ENCODE assay signal across 20 cellular contexts in genomic region chr7:17020250-17020649, GRCh38.
"Had no signal": no experiment of that assay in that cellular context is flagged by ENCODE, and none has a peak within 500 bp of the region (broad histone marks: within the 10 kb centered on the region; RNA-seq: fewer than 3 reads in every experiment).

No MANE protein-coding gene starts in this region.

- DNase-seq: activated CD4-positive, alpha-beta T cell treated with anti-CD3 and anti-CD28 coated beads, Interleukin-2, amount 50 U/mL, for 1 hour; activated CD8-positive, alpha-beta memory T cell treated with anti-CD3 and anti-CD28 coated beads, Interleukin-2, amount 50 U/mL, for 4 hours; activated effector memory CD4-positive, alpha-beta T cell treated with anti-CD3 and anti-CD28 coated beads, Interleukin-2, amount 50 U/mL, for 16 hours; activated naive CD4-positive, alpha-beta T cell treated with anti-CD3 and anti-CD28 coated beads, Interleukin-2, amount 50 U/mL, for 16 hours; activated T-cell treated with anti-CD3 and anti-CD28 coated beads, Interleukin-2, amount 50 U/mL, for 48 hours; effector memory CD8-positive, alpha-beta T cell; glutamatergic neuron; hippocampal formation; T-helper 1 cell; T1000 had no signal

- ATAC-seq: activated CD4-positive, CD25-positive, alpha-beta regulatory T cell treated with anti-CD3 and anti-CD28 coated beads, Interleukin-2, amount 50 U/mL, for 24 hours; effector memory CD8-positive, alpha-beta T cell had no signal

- H3K4me1 Mint-ChIP-seq: neural crest cell had no signal

- H3K27ac Mint-ChIP-seq: effector memory CD8-positive, alpha-beta T cell; progenitor cell of endocrine pancreas; stimulated activated naive CD8-positive, alpha-beta T cell treated with anti-CD3 and anti-CD28 coated beads, Interleukin-15, Interleukin-2, amounts not matched to agents 100 ng/mL and 50 ng/mL, for 24 hours had no signal

- H3K4me3 ChIP-seq: right atrium auricular region, tibial nerve had no signal

- H3K4me3 Mint-ChIP-seq: effector memory CD8-positive, alpha-beta T cell; neural crest cell; stimulated activated naive CD8-positive, alpha-beta T cell treated with anti-CD3 and anti-CD28 coated beads, Interleukin-15, Interleukin-2, amounts not matched to agents 100 ng/mL and 50 ng/mL, for 24 hours had no signal

- H3K27me3 Mint-ChIP-seq: effector memory CD8-positive, alpha-beta T cell; progenitor cell of endocrine pancreas; stimulated activated naive CD8-positive, alpha-beta T cell treated with anti-CD3 and anti-CD28 coated beads, Interleukin-15, Interleukin-2, amounts not matched to agents 100 ng/mL and 50 ng/mL, for 24 hours had no signal

- H3K36me3 ChIP-seq: right atrium auricular region, tibial nerve had no signal

- H3K27me3 ChIP-seq: foreskin keratinocyte, right atrium auricular region, tibial nerve had no signal

- FAIRE-seq: astrocyte, islet of Langerhans, urothelium cell line had no signal

- H3K9me3 ChIP-seq: right atrium auricular region, tibial nerve had no signal
